In genomic region chr17:3798273-3799180, GRCh38 we compare ENCODE assay signal across 16 cellular contexts. TPM values are rescaled to one million over a fixed set of nuclear protein-coding genes. Genes with fewer than 3 reads are reported as not detected.
DNase-seq lines count a peak whose midpoint lies in the region; ATAC-seq and TF ChIP-seq lines count a peak whose summit lies in the region.
"Had no signal": no experiment of that assay in that cellular context is flagged by ENCODE, and none has a peak within 500 bp of the region (broad histone marks: within the 10 kb centered on the region; RNA-seq: fewer than 3 reads in every experiment).

No MANE protein-coding gene starts in this region.

- peaks cover 7% of the 10 kb centered on the region for H3K36me3 Mint-ChIP-seq in MCF 10A (ENCODE audit: insufficient read depth, unreplicated experiment)
- H3K36me3 Mint-ChIP-seq in activated B cell treated with CpG ODN at 0.5 μM for 24 hours (ENCODE audit: low read depth), result no peaks in the 10 kb centered on the region
- H3K36me3 Mint-ChIP-seq in memory B cell, result no peaks in the 10 kb centered on the region

- H3K9me3 Mint-ChIP-seq in MCF 10A (ENCODE audit: unreplicated experiment) (no peaks in the 10 kb centered on the region), activated B cell treated with CpG ODN at 0.5 μM for 24 hours (no peaks in the 10 kb centered on the region), memory B cell (no peaks in the 10 kb centered on the region)
- H3K9me3 Mint-ChIP-seq: activated CD4-positive, alpha-beta T cell treated with anti-CD3 and anti-CD28 coated beads, Interleukin-2, amount 10 ng/mL, durations not matched to agents 24 days and 14 days; nephron had no signal

- BruUV-seq in MCF 10A (replicated peaks; lab: Mats Ljungman, UMichigan), result no TSS peak

- no peaks in the 10 kb centered on the region for H3K27me3 ChIP-seq in breast epithelium
- H3K27me3 ChIP-seq in testis, result no peaks in the 10 kb centered on the region
- H3K27me3 ChIP-seq: vagina had no signal

- peak; percentile 64 for ATAC-seq in activated B cell treated with CpG ODN at 0.5 μM for 24 hours (ENCODE audit: low read depth)
- ATAC-seq in memory B cell (ENCODE audit: low read depth), result peak; percentile 66
- ATAC-seq in HG03460 (IDR thresholded peaks at IDR 0.05; ENCODE audit: unreplicated experiment), result no peak
- ATAC-seq: K562 had no signal

- TF ChIP-seq CTCF in MCF 10A (IDR thresholded peaks at IDR 0.05; ENCODE audit: unreplicated experiment) (no peak), breast epithelium (IDR thresholded peaks at IDR 0.05) (no peak), activated B cell treated with CpG ODN at 0.5 μM for 24 hours (IDR thresholded peaks at IDR 0.05) (no peak), testis (IDR thresholded peaks at IDR 0.05) (no peak)

- H3K4me3 ChIP-seq in breast epithelium (no peak overlapping the region), testis (no peak overlapping the region)
- H3K4me3 ChIP-seq: K562, vagina had no signal

- H3K27me3 Mint-ChIP-seq in MCF 10A (ENCODE audit: insufficient read depth, unreplicated experiment), result no peaks in the 10 kb centered on the region
- no peaks in the 10 kb centered on the region for H3K27me3 Mint-ChIP-seq in activated B cell treated with CpG ODN at 0.5 μM for 24 hours
- H3K27me3 Mint-ChIP-seq in memory B cell, result no peaks in the 10 kb centered on the region
- H3K27me3 Mint-ChIP-seq: activated CD4-positive, alpha-beta T cell treated with anti-CD3 and anti-CD28 coated beads, Interleukin-2, amount 10 ng/mL, durations not matched to agents 24 days and 14 days had no signal

- H3K4me3 Mint-ChIP-seq in MCF 10A (ENCODE audit: unreplicated experiment), result no peak overlapping the region
- H3K4me3 Mint-ChIP-seq in activated B cell treated with CpG ODN at 0.5 μM for 24 hours, result peak overlapping the region; percentile 66
- H3K4me3 Mint-ChIP-seq in memory B cell, result peak overlapping the region; percentile 67
- H3K4me3 Mint-ChIP-seq: activated CD4-positive, alpha-beta T cell treated with anti-CD3 and anti-CD28 coated beads, Interleukin-2, amount 10 ng/mL, durations not matched to agents 24 days and 14 days; nephron had no signal

- H3K36me3 ChIP-seq in breast epithelium (no peaks in the 10 kb centered on the region), testis (ENCODE audit: low read depth, missing control alignments) (no peaks in the 10 kb centered on the region)
- H3K36me3 ChIP-seq: vagina had no signal

- no peaks in the 10 kb centered on the region for H3K4me1 ChIP-seq in breast epithelium
- peaks cover 30% of the 10 kb centered on the region for H3K4me1 ChIP-seq in testis
- H3K4me1 ChIP-seq: vagina had no signal

- DNase-seq in MCF 10A (ENCODE audit: unreplicated experiment), result no peak
- DNase-seq in breast epithelium (ENCODE audit: low spot score in 2 of 2), result no peak
- peak; percentile 40 for DNase-seq in activated B cell treated with CpG ODN at 0.5 μM for 24 hours
- peak; percentile 30 to 32 for DNase-seq in memory B cell (ENCODE audit: low spot score in 2 of 2)
- DNase-seq in testis, result peak; percentile 81
- no peak for DNase-seq in NCI-H1048 (lab: John Stamatoyannopoulos, UW)
- DNase-seq in T-helper 1 cell, result no peak
- DNase-seq: ACHN; activated CD4-positive, alpha-beta T cell treated with anti-CD3 and anti-CD28 coated beads, Interleukin-2, amount 10 ng/mL, durations not matched to agents 24 days and 14 days; activated naive CD4-positive, alpha-beta T cell treated with anti-CD3 and anti-CD28 coated beads, Interleukin-2, amount 50 U/mL, for 16 hours; DMS153; stimulated activated CD4-positive, alpha-beta T cell treated with anti-CD3 and anti-CD28 coated beads, Interleukin-12 subunit alpha, Interleukin-12 subunit beta, amount 100 ng/mL, for 4 hours had no signal

- H3K27ac Mint-ChIP-seq in MCF 10A (ENCODE audit: low read depth, unreplicated experiment), result peak overlapping the region; percentile 57
- H3K27ac Mint-ChIP-seq in activated B cell treated with CpG ODN at 0.5 μM for 24 hours, result peak overlapping the region; percentile 89
- H3K27ac Mint-ChIP-seq in memory B cell, result peak overlapping the region; percentile 82
- H3K27ac Mint-ChIP-seq: nephron had no signal

- WGBS in testis, 2 donors, result 78 to 90% methylated on average over 15 of the region's 15 CpGs

- H3K9me3 ChIP-seq in breast epithelium (no peaks in the 10 kb centered on the region), testis (no peaks in the 10 kb centered on the region)
- H3K9me3 ChIP-seq: vagina had no signal

- CTCF ChIA-PET in MCF 10A (lab: Yijun Ruan, JAX), result interaction anchor here (0.6 kb wide), 1 partner anchor 754 kb away, joined by 5 read pairs; no protein-coding TSS in a partner anchor
- CTCF ChIA-PET in activated B cell treated with CpG ODN at 0.5 μM for 24 hours (lab: Charles Lee), result no interaction called here

- no peak for TF ChIP-seq POLR2A in breast epithelium (IDR thresholded peaks at IDR 0.05)
- TF ChIP-seq POLR2A in testis (IDR thresholded peaks at IDR 0.05), result no peak

- POLR2A ChIA-PET in MCF 10A (lab: Yijun Ruan, JAX) (no interaction called here), activated B cell treated with CpG ODN at 0.5 μM for 24 hours (lab: Charles Lee) (no interaction called here)

- H3K4me1 Mint-ChIP-seq in MCF 10A (ENCODE audit: insufficient read depth, unreplicated experiment) (no peaks in the 10 kb centered on the region), activated B cell treated with CpG ODN at 0.5 μM for 24 hours (peaks cover 61% of the 10 kb centered on the region), memory B cell (peaks cover 46% of the 10 kb centered on the region)

- H3K27ac ChIP-seq in breast epithelium (no peak overlapping the region), testis (peak overlapping the region in 1 of 2 donors; percentile 24)
- H3K27ac ChIP-seq: vagina had no signal

- intact Hi-C loops in MCF 10A (cut with micrococcal nuclease) (no loop called here), breast epithelium (cut with DNase I; ENCODE audit: low total_unique reads) (no loop called here), activated B cell treated with CpG ODN at 0.5 μM for 24 hours (cut with micrococcal nuclease) (loop anchor here (1.0 kb wide), 1 partner anchor 33 kb away; no protein-coding TSS in a partner anchor), testis (cut with DNase I; ENCODE audit: low total_unique reads) (no loop called here)

RNA-seq across cellular contexts. Expression of gene ITGAE, which starts 2.5 kb away (rescaled TPM):
- total RNA-seq in MCF 10A (2022) (23.8 and 26.6 TPM in 2 replicates), breast epithelium (10 to 100 TPM; 26.5 to 31.2 (median 27.1) TPM), activated B cell treated with CpG ODN at 0.5 μM for 24 hours (42.9 and 45.3 TPM in 2 replicates), testis (10 to 100 TPM; 13.1 to 16.1 TPM)
- polyA plus RNA-seq in testis (ENCODE audit: insufficient read depth, low read depth, low replicate concordance), result 46.7 TPM

RNA-seq across cellular contexts. Expression of gene NCBP3, which starts 47.5 kb away (rescaled TPM):
- total RNA-seq in MCF 10A (2022), result 47.1 and 52.5 TPM in 2 replicates
- total RNA-seq in breast epithelium, result 10 to 100 TPM; 21.6 to 34.1 (median 25.9) TPM
- 49.5 TPM in 2 replicates for total RNA-seq in activated B cell treated with CpG ODN at 0.5 μM for 24 hours
- total RNA-seq in testis, result 10 to 100 TPM; 37.2 to 37.7 TPM
- polyA plus RNA-seq in testis (ENCODE audit: insufficient read depth, low read depth, low replicate concordance), result 61.6 TPM

Comparison
In these comparisons a context has a peak if more than half of its experiments do, and no peak if none do; other contexts are left out.
1. DNase-seq: peak in activated B cell treated with CpG ODN at 0.5 μM for 24 hours (single experiment), memory B cell (2 of 2) and testis (single experiment); none in MCF 10A (single experiment), breast epithelium (0 of 2), NCI-H1048 (single experiment) and T-helper 1 cell (0 of 5).
2. Peak in every context shown above with its lines, with median percentiles within 50 percentile points of each other: H3K27ac Mint-ChIP-seq.